In genomic region chr17:77235370-77236080, GRCh38 we compare ENCODE assay signal across 8 cellular contexts.
A peak's percentile ranks its signal among the peaks of the same experiment; 100 is the strongest.
DNase-seq lines count a peak whose midpoint lies in the region; ATAC-seq and TF ChIP-seq lines count a peak whose summit lies in the region.

No MANE protein-coding gene starts in this region.

- DNase-seq in Daoy (ENCODE audit: low read depth) (peak; percentile 87), RWPE2 (ENCODE audit: low spot score) (no peak), dorsolateral prefrontal cortex (peak in 4 of 10 donors; percentile 38 to 66 (median 56)), PC-9 (no peak), left lobe of liver (ENCODE audit: low spot score) (no peak), SK-N-DZ (ENCODE audit: low spot score) (no peak)
- peak; percentile 77 for DNase-seq in natural killer cell treated with Interleukin-12 subunit alpha and Interleukin-12 subunit beta and Interleukin-15 and Interleukin-18, amount 100 ng/mL, for 72 hours (ENCODE audit: low spot score)

- H3K36me3 ChIP-seq in RWPE2 (ENCODE audit: low read depth) = no peaks in the 10 kb centered on the region
- H3K36me3 ChIP-seq in PC-9 (ENCODE audit: low read depth) = no peaks in the 10 kb centered on the region

- peaks cover 7% of the 10 kb centered on the region for H3K4me1 ChIP-seq in RWPE2 (ENCODE audit: insufficient read depth, poor library complexity, severe bottlenecking)
- H3K4me1 ChIP-seq in PC-9 (replicated peaks; ENCODE audit: insufficient read depth) = no peaks in the 10 kb centered on the region

- no peaks in the 10 kb centered on the region for H3K9me2 ChIP-seq in PC-9 (ENCODE audit: insufficient read depth)

- POLR2A ChIA-PET in PC-9 (lab: Charles Lee; ENCODE audit: unreplicated experiment) = no interaction called here

- H3K27ac ChIP-seq in RWPE2 (ENCODE audit: poor library complexity, severe bottlenecking) = peak overlapping the region; percentile 40
- peak overlapping the region in 58 of 59 donors; percentile 11 to 91 (median 85) for H3K27ac ChIP-seq in dorsolateral prefrontal cortex
- no peak overlapping the region for H3K27ac ChIP-seq in PC-9

- no peaks in the 10 kb centered on the region for H3K9me3 ChIP-seq in RWPE2 (ENCODE audit: severe bottlenecking)
- H3K9me3 ChIP-seq in PC-9 (ENCODE audit: insufficient read depth, low read depth) = peaks cover 4% of the 10 kb centered on the region; the same call in 1 of the 2 replicates

- no peaks in the 10 kb centered on the region for H3F3A ChIP-seq in PC-9 (ENCODE audit: insufficient read depth, low read depth)

- intact Hi-C loops in dorsolateral prefrontal cortex (cut with DNase I) = no loop called here
- intact Hi-C loops in PC-9 (cut with micrococcal nuclease; ENCODE audit: unreplicated experiment) = no loop called here

- H3K4me1 Mint-ChIP-seq in natural killer cell treated with Interleukin-12 subunit alpha and Interleukin-12 subunit beta and Interleukin-15 and Interleukin-18, amount 100 ng/mL, for 72 hours (ENCODE audit: low read depth in 2 of 2) = peaks cover 23 to 27% of the 10 kb centered on the region in 2 donors

- H3K36me3 Mint-ChIP-seq in natural killer cell treated with Interleukin-12 subunit alpha and Interleukin-12 subunit beta and Interleukin-15 and Interleukin-18, amount 100 ng/mL, for 72 hours = no peaks in the 10 kb centered on the region

- peak overlapping the region; percentile 74 to 94 for H3K27ac Mint-ChIP-seq in natural killer cell treated with Interleukin-12 subunit alpha and Interleukin-12 subunit beta and Interleukin-15 and Interleukin-18, amount 100 ng/mL, for 72 hours

- CTCF ChIA-PET in PC-9 (lab: Charles Lee) = no interaction called here

- H3K27me3 Mint-ChIP-seq in natural killer cell treated with Interleukin-12 subunit alpha and Interleukin-12 subunit beta and Interleukin-15 and Interleukin-18, amount 100 ng/mL, for 72 hours = no peaks in the 10 kb centered on the region

- H3K27me3 ChIP-seq in RWPE2 (ENCODE audit: insufficient read depth, poor library complexity, severe bottlenecking) (no peaks in the 10 kb centered on the region), dorsolateral prefrontal cortex (no peaks in the 10 kb centered on the region), PC-9 (ENCODE audit: insufficient read depth, low read depth) (no peaks in the 10 kb centered on the region)

- H3K79me2 ChIP-seq in PC-9 (ENCODE audit: low read depth) = no peaks in the 10 kb centered on the region

- H3K4me3 ChIP-seq in RWPE2 (ENCODE audit: severe bottlenecking) (no peak overlapping the region), dorsolateral prefrontal cortex (peak overlapping the region in 57 of 59 donors; percentile 2 to 63 (median 42)), PC-9 (no peak overlapping the region)

- H3K9me3 Mint-ChIP-seq in natural killer cell treated with Interleukin-12 subunit alpha and Interleukin-12 subunit beta and Interleukin-15 and Interleukin-18, amount 100 ng/mL, for 72 hours = no peaks in the 10 kb centered on the region

- no peak overlapping the region for H2AFZ ChIP-seq in PC-9

- H3K4me3 Mint-ChIP-seq in natural killer cell treated with Interleukin-12 subunit alpha and Interleukin-12 subunit beta and Interleukin-15 and Interleukin-18, amount 100 ng/mL, for 72 hours = peak overlapping the region; percentile 68

- no peak overlapping the region for H3K4me2 ChIP-seq in PC-9

- no peaks in the 10 kb centered on the region for H4K20me1 ChIP-seq in PC-9 (ENCODE audit: insufficient read depth)

- ATAC-seq in RWPE2 (ENCODE audit: low read depth) = peak; percentile 35; the same call in 1 of the 3 replicates
- ATAC-seq in natural killer cell treated with Interleukin-12 subunit alpha and Interleukin-12 subunit beta and Interleukin-15 and Interleukin-18, amount 100 ng/mL, for 72 hours = peak; percentile 69 to 77
- ATAC-seq in HG02938 (IDR thresholded peaks at IDR 0.05; ENCODE audit: unreplicated experiment) = no peak
- no peak for ATAC-seq in left lobe of liver

- TF ChIP-seq CTCF in RWPE2 (IDR thresholded peaks at IDR 0.05; ENCODE audit: poor library complexity, severe bottlenecking) = no peak
- peak in 2 of 56 donors; percentile 7 for TF ChIP-seq CTCF in dorsolateral prefrontal cortex (IDR thresholded peaks at IDR 0.05 in 54 of 56, conservative IDR thresholded peaks at IDR 0.05 in 2 of 56; ENCODE audit: low read depth in 1 of 56, partially characterized antibody in 56 of 56)
- TF ChIP-seq CTCF in PC-9 (conservative IDR thresholded peaks at IDR 0.05) = no peak

- BruUV-seq in PC-9 (replicated peaks; lab: Mats Ljungman, UMichigan) = no TSS peak

Comparison
In these comparisons a context has a peak if more than half of its experiments do, and no peak if none do; other contexts are left out.
1. DNase-seq: peak in Daoy (single experiment) and natural killer cell treated with Interleukin-12 subunit alpha and Interleukin-12 subunit beta and Interleukin-15 and Interleukin-18, amount 100 ng/mL, for 72 hours (single experiment); none in RWPE2 (single experiment), PC-9 (0 of 2), left lobe of liver (single experiment) and SK-N-DZ (single experiment).
2. ATAC-seq: peak in RWPE2 (single experiment) and natural killer cell treated with Interleukin-12 subunit alpha and Interleukin-12 subunit beta and Interleukin-15 and Interleukin-18, amount 100 ng/mL, for 72 hours (2 of 2); none in HG02938 (single experiment) and left lobe of liver (single experiment).
3. H3K4me3 ChIP-seq: peak in dorsolateral prefrontal cortex (57 of 59); none in RWPE2 (single experiment) and PC-9 (single experiment).